Comparison of ENCODE assay signal across 22 cellular contexts in genomic region chr5:132667761-132668705, GRCh38. TPM values are rescaled to one million over a fixed set of nuclear protein-coding genes. Genes with fewer than 3 reads are reported as not detected.
DNase-seq lines count a peak whose midpoint lies in the region; ATAC-seq lines count a peak whose summit lies in the region.
"Had no signal": no experiment of that assay in that cellular context is flagged by ENCODE, and none has a peak within 500 bp of the region (broad histone marks: within the 10 kb centered on the region; RNA-seq: fewer than 3 reads in every experiment).

No MANE protein-coding gene starts in this region.

- DNase-seq in activated naive CD8-positive, alpha-beta T cell treated with anti-CD3 and anti-CD28 coated beads, Interleukin-2, amount 10 ng/mL, durations not matched to agents 7 days and 5 days = no peak
- no peak for DNase-seq in activated naive CD8-positive, alpha-beta T cell treated with anti-CD3 and anti-CD28 coated beads, Interleukin-2, amount 50 U/mL, for 24 hours
- DNase-seq in SK-N-DZ (ENCODE audit: low spot score) (peak; percentile 53), iPS-NIHi7 (ENCODE audit: extremely low spot score) (peak; percentile 22), GM19240 (ENCODE audit: insufficient read length, low spot score) (no peak), NCI-H526 (lab: John Stamatoyannopoulos, UW) (no peak)
- DNase-seq: Caco-2; CD4-positive, alpha-beta T cell; GDM1; GOT3; KBM-7; NCI-H1105 treated with DMSO at 0.1 percent for 48 hours; NCI-H1694; NCI-H2081 treated with DMSO at 0.1 percent for 48 hours; NCI-H748 treated with DMSO at 0.1 percent for 48 hours; SHP77; SK-N-SH had no signal

- H3K27ac Mint-ChIP-seq in activated naive CD8-positive, alpha-beta T cell treated with anti-CD3 and anti-CD28 coated beads, Interleukin-2, amount 10 ng/mL, durations not matched to agents 7 days and 5 days = peak overlapping the region; percentile 26
- H3K27ac Mint-ChIP-seq in activated naive CD8-positive, alpha-beta T cell treated with anti-CD3 and anti-CD28 coated beads, Interleukin-2, amount 50 U/mL, for 24 hours = no peak overlapping the region
- H3K27ac Mint-ChIP-seq: CD4-positive, alpha-beta T cell had no signal

- H3K4me1 Mint-ChIP-seq in activated naive CD8-positive, alpha-beta T cell treated with anti-CD3 and anti-CD28 coated beads, Interleukin-2, amount 10 ng/mL, durations not matched to agents 7 days and 5 days = peaks cover 24% of the 10 kb centered on the region
- peaks cover 15% of the 10 kb centered on the region for H3K4me1 Mint-ChIP-seq in activated naive CD8-positive, alpha-beta T cell treated with anti-CD3 and anti-CD28 coated beads, Interleukin-2, amount 50 U/mL, for 24 hours

- no peaks in the 10 kb centered on the region for H3K9me3 Mint-ChIP-seq in activated naive CD8-positive, alpha-beta T cell treated with anti-CD3 and anti-CD28 coated beads, Interleukin-2, amount 10 ng/mL, durations not matched to agents 7 days and 5 days
- no peaks in the 10 kb centered on the region for H3K9me3 Mint-ChIP-seq in activated naive CD8-positive, alpha-beta T cell treated with anti-CD3 and anti-CD28 coated beads, Interleukin-2, amount 50 U/mL, for 24 hours
- H3K9me3 Mint-ChIP-seq: CD4-positive, alpha-beta T cell had no signal

- H3K27me3 Mint-ChIP-seq in activated naive CD8-positive, alpha-beta T cell treated with anti-CD3 and anti-CD28 coated beads, Interleukin-2, amount 10 ng/mL, durations not matched to agents 7 days and 5 days = no peaks in the 10 kb centered on the region
- H3K27me3 Mint-ChIP-seq in activated naive CD8-positive, alpha-beta T cell treated with anti-CD3 and anti-CD28 coated beads, Interleukin-2, amount 50 U/mL, for 24 hours = no peaks in the 10 kb centered on the region
- H3K27me3 Mint-ChIP-seq: CD4-positive, alpha-beta T cell had no signal

- no peaks in the 10 kb centered on the region for H3K36me3 Mint-ChIP-seq in activated naive CD8-positive, alpha-beta T cell treated with anti-CD3 and anti-CD28 coated beads, Interleukin-2, amount 10 ng/mL, durations not matched to agents 7 days and 5 days
- no peaks in the 10 kb centered on the region for H3K36me3 Mint-ChIP-seq in activated naive CD8-positive, alpha-beta T cell treated with anti-CD3 and anti-CD28 coated beads, Interleukin-2, amount 50 U/mL, for 24 hours (ENCODE audit: low read depth)

- POLR2A ChIA-PET in activated naive CD8-positive, alpha-beta T cell treated with anti-CD3 and anti-CD28 coated beads, Interleukin-2, amount 10 ng/mL, durations not matched to agents 7 days and 5 days (lab: Charles Lee) = no interaction called here

- no peak overlapping the region for H3K4me3 Mint-ChIP-seq in activated naive CD8-positive, alpha-beta T cell treated with anti-CD3 and anti-CD28 coated beads, Interleukin-2, amount 10 ng/mL, durations not matched to agents 7 days and 5 days
- no peak overlapping the region for H3K4me3 Mint-ChIP-seq in activated naive CD8-positive, alpha-beta T cell treated with anti-CD3 and anti-CD28 coated beads, Interleukin-2, amount 50 U/mL, for 24 hours
- H3K4me3 Mint-ChIP-seq: CD4-positive, alpha-beta T cell had no signal

- no peak for ATAC-seq in activated naive CD8-positive, alpha-beta T cell treated with anti-CD3 and anti-CD28 coated beads, Interleukin-2, amount 10 ng/mL, durations not matched to agents 7 days and 5 days (ENCODE audit: low read depth)
- no peak for ATAC-seq in activated naive CD8-positive, alpha-beta T cell treated with anti-CD3 and anti-CD28 coated beads, Interleukin-2, amount 50 U/mL, for 24 hours
- ATAC-seq in HG03025 (IDR thresholded peaks at IDR 0.05; ENCODE audit: low FRiP score, unreplicated experiment) = no peak
- no peak for ATAC-seq in GM19467 (IDR thresholded peaks at IDR 0.05; ENCODE audit: unreplicated experiment)

RNA-seq across cellular contexts. Expression of gene IL4, which starts 5.8 kb away (rescaled TPM):
- 1 to 10 TPM in 1 of 2 experiments, not detected in 1; 1.8 TPM for total RNA-seq in activated naive CD8-positive, alpha-beta T cell treated with anti-CD3 and anti-CD28 coated beads, Interleukin-2, amount 10 ng/mL, durations not matched to agents 7 days and 5 days
- polyA plus RNA-seq in SK-N-DZ (2014; cell fraction: cytosol; rRNA removed) = not detected in 2 replicates
- polyA plus RNA-seq in SK-N-DZ (2014; cell fraction: nucleus; rRNA removed) = not detected in 2 replicates
- total RNA-seq: Caco-2; CD4-positive, alpha-beta T cell; NCI-H460; OCI-LY7 had no signal
- polyA plus RNA-seq: BJ, SK-N-SH had no signal

RNA-seq across cellular contexts. Expression of gene IL13, which starts 10.1 kb away (rescaled TPM):
- under 1 TPM; 0.30 to 0.37 TPM for total RNA-seq in activated naive CD8-positive, alpha-beta T cell treated with anti-CD3 and anti-CD28 coated beads, Interleukin-2, amount 10 ng/mL, durations not matched to agents 7 days and 5 days
- not detected in 2 replicates for polyA plus RNA-seq in SK-N-DZ (2014; cell fraction: cytosol; rRNA removed)
- not detected in 2 replicates for polyA plus RNA-seq in SK-N-DZ (2014; cell fraction: nucleus; rRNA removed)
- total RNA-seq: Caco-2, NCI-H460, OCI-LY7 had no signal
- polyA plus RNA-seq: BJ had no signal

Comparison
In these comparisons a context has a peak if more than half of its experiments do, and no peak if none do; other contexts are left out.
1. DNase-seq: peak in SK-N-DZ (single experiment) and iPS-NIHi7 (single experiment); none in activated naive CD8-positive, alpha-beta T cell treated with anti-CD3 and anti-CD28 coated beads, Interleukin-2, amount 10 ng/mL, durations not matched to agents 7 days and 5 days (single experiment), activated naive CD8-positive, alpha-beta T cell treated with anti-CD3 and anti-CD28 coated beads, Interleukin-2, amount 50 U/mL, for 24 hours (single experiment), GM19240 (single experiment) and NCI-H526 (0 of 2).